ENCODE assay signal across 15 cellular contexts in the genomic region with DNA sequence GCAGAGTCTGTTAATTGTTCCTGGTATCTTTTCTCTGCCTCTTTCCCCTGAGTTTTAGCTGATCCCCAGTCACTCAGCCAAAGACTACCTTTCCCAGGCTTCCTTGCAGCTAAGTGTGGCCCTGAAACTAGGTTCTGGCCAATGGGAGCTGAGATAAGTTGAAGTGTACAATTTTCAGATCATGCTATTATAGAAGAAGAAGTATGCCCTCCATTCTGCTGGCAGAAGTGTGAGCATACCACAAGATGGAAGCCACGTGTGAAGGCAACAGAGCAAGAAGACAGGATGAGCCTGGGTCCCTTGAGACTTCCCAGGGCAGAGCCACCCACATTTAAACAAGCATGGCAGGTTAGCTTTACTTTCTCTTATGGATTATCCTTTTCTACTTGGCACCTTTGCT.
DNase-seq lines count a peak whose midpoint lies in the region; ATAC-seq and TF ChIP-seq lines count a peak whose summit lies in the region.
"Had no signal": no experiment of that assay in that cellular context is flagged by ENCODE, and none has a peak within 500 bp of the region (broad histone marks: within the 10 kb centered on the region; RNA-seq: fewer than 3 reads in every experiment).

No MANE protein-coding gene starts in this region.

- peak overlapping the region; percentile 60 for H3K27ac Mint-ChIP-seq in stimulated activated naive CD8-positive, alpha-beta T cell treated with anti-CD3 and anti-CD28 coated beads, Interleukin-15, Interleukin-2, amounts not matched to agents 100 ng/mL and 50 ng/mL, for 24 hours

- TF ChIP-seq CTCF in mammary epithelial cell (conservative IDR thresholded peaks at IDR 0.05 in 1 of 2, IDR thresholded peaks at IDR 0.05 in 1 of 2; ENCODE audit: extremely low read depth in 1 of 2, insufficient read depth in 1 of 2, low read depth in 1 of 2, low read length in 2 of 2): no peak

- no peak for ATAC-seq in stimulated activated naive CD8-positive, alpha-beta T cell treated with anti-CD3 and anti-CD28 coated beads, Interleukin-15, Interleukin-2, amounts not matched to agents 100 U/mL and 50 U/mL, for 24 hours
- peak; percentile 94 for ATAC-seq in HG02610 (IDR thresholded peaks at IDR 0.05; ENCODE audit: unreplicated experiment)
- peak; percentile 63 for ATAC-seq in HG03520 (IDR thresholded peaks at IDR 0.05; ENCODE audit: unreplicated experiment)

- H3K27ac ChIP-seq in mammary epithelial cell (ENCODE audit: insufficient read depth, low read depth, low read length): no peak overlapping the region
- H3K27ac ChIP-seq: left ventricle myocardium inferior had no signal

- 56% methylated on average over 1 of the region's 1 CpG for WGBS in mammary epithelial cell (ENCODE audit: low coverage, missing lambda C conversion rate)

- peaks cover 12% of the 10 kb centered on the region for H3K4me1 Mint-ChIP-seq in stimulated activated naive CD8-positive, alpha-beta T cell treated with anti-CD3 and anti-CD28 coated beads, Interleukin-15, Interleukin-2, amounts not matched to agents 100 ng/mL and 50 ng/mL, for 24 hours (ENCODE audit: low read depth)

- dilution Hi-C loops in mammary epithelial cell (cut with HindIII; ENCODE audit: low sequenced_read_pairs): no loop called here

- H3K27me3 ChIP-seq in mammary epithelial cell (ENCODE audit: insufficient read depth, low read length): peaks cover 3% of the 10 kb centered on the region

- no peak for DNase-seq in stimulated activated naive CD8-positive, alpha-beta T cell treated with anti-CD3 and anti-CD28 coated beads, Interleukin-15, Interleukin-2, amounts not matched to agents 100 U/mL and 50 U/mL, for 24 hours
- no peak for DNase-seq in mammary epithelial cell
- DNase-seq in activated CD4-positive, CD25-positive, alpha-beta regulatory T cell (lab: John Stamatoyannopoulos, UW): no peak
- no peak for DNase-seq in NCI-H1092 treated with DMSO at 0.1 percent for 48 hours (lab: John Stamatoyannopoulos, UW)
- no peak for DNase-seq in activated CD8-positive, alpha-beta memory T cell treated with anti-CD3 and anti-CD28 coated beads, Interleukin-2, amount 50 U/mL, for 48 hours
- DNase-seq: 8988T; activated T-cell treated with anti-CD3 and anti-CD28 coated beads, Interleukin-2, amount 50 U/mL, for 1 hour; head of caudate nucleus; left ventricle myocardium inferior; NCI-H345; SHP77; stimulated activated naive CD4-positive, alpha-beta T cell treated with Interleukin-2 at 50 U/mL for 16 hours had no signal

- CTCF ChIA-PET in mammary epithelial cell (lab: Charles Lee; ENCODE audit: low non-redundant PET): no interaction called here

- H3K9ac ChIP-seq in mammary epithelial cell (ENCODE audit: insufficient read depth, low read length): no peak overlapping the region

- no peaks in the 10 kb centered on the region for H3K9me3 ChIP-seq in mammary epithelial cell (replicated peaks; ENCODE audit: insufficient read depth, low read length)
- H3K9me3 ChIP-seq: left ventricle myocardium inferior had no signal

- H4K20me1 ChIP-seq in mammary epithelial cell (ENCODE audit: insufficient read depth, low read length): no peaks in the 10 kb centered on the region

- no peaks in the 10 kb centered on the region for H3K36me3 Mint-ChIP-seq in stimulated activated naive CD8-positive, alpha-beta T cell treated with anti-CD3 and anti-CD28 coated beads, Interleukin-15, Interleukin-2, amounts not matched to agents 100 ng/mL and 50 ng/mL, for 24 hours (ENCODE audit: low read depth)

- H3K4me3 ChIP-seq in mammary epithelial cell (replicated peaks in 1 of 3; ENCODE audit: insufficient read depth in 1 of 3, low read depth in 2 of 3, low read length in 3 of 3): no peak overlapping the region
- H3K4me3 ChIP-seq: left ventricle myocardium inferior had no signal

- no peak overlapping the region for H3K4me2 ChIP-seq in mammary epithelial cell (ENCODE audit: insufficient read depth, low read depth, low read length)

- in situ Hi-C loops in mammary epithelial cell (cut with MboI; ENCODE audit: low sequenced_read_pairs in 2 of 2): loop anchor here in 1 of 2 donors (25.0 kb wide), 1 partner anchor 209 kb away; no protein-coding TSS in a partner anchor

- intact Hi-C loops in mammary epithelial cell (cut with micrococcal nuclease): no loop called here

- H3K27me3 Mint-ChIP-seq in stimulated activated naive CD8-positive, alpha-beta T cell treated with anti-CD3 and anti-CD28 coated beads, Interleukin-15, Interleukin-2, amounts not matched to agents 100 ng/mL and 50 ng/mL, for 24 hours: peaks cover 4% of the 10 kb centered on the region

- H3K9me3 Mint-ChIP-seq in stimulated activated naive CD8-positive, alpha-beta T cell treated with anti-CD3 and anti-CD28 coated beads, Interleukin-15, Interleukin-2, amounts not matched to agents 100 ng/mL and 50 ng/mL, for 24 hours: peaks cover 6% of the 10 kb centered on the region

- H2AFZ ChIP-seq in mammary epithelial cell (ENCODE audit: low read depth, low read length): no peak overlapping the region

- H3K79me2 ChIP-seq in mammary epithelial cell (ENCODE audit: insufficient read depth, low read length): no peaks in the 10 kb centered on the region

- H3K36me3 ChIP-seq in mammary epithelial cell (ENCODE audit: insufficient read depth, low read length): no peaks in the 10 kb centered on the region
- H3K36me3 ChIP-seq: left ventricle myocardium inferior had no signal

- BruUV-seq in mammary epithelial cell (replicated peaks; lab: Mats Ljungman, UMichigan): no TSS peak

- H3K4me3 Mint-ChIP-seq in stimulated activated naive CD8-positive, alpha-beta T cell treated with anti-CD3 and anti-CD28 coated beads, Interleukin-15, Interleukin-2, amounts not matched to agents 100 ng/mL and 50 ng/mL, for 24 hours: no peak overlapping the region

- H3K4me1 ChIP-seq in mammary epithelial cell (ENCODE audit: insufficient read depth, low read length): no peaks in the 10 kb centered on the region
- H3K4me1 ChIP-seq: left ventricle myocardium inferior had no signal
